9 cellular contexts compared by ENCODE assay signal in genomic region chr14:104973215-104974145, GRCh38. TPM values are rescaled to one million over a fixed set of nuclear protein-coding genes. Genes with fewer than 3 reads are reported as not detected.
DNase-seq lines count a peak whose midpoint lies in the region; ATAC-seq, FAIRE-seq and TF ChIP-seq lines count a peak whose summit lies in the region.
"Had no signal": no experiment of that assay in that cellular context is flagged by ENCODE, and none has a peak within 500 bp of the region (broad histone marks: within the 10 kb centered on the region; RNA-seq: fewer than 3 reads in every experiment).

No MANE protein-coding gene starts in this region.

- FAIRE-seq in GM19239 (lab: Jason Lieb, UNC) = no peak
- FAIRE-seq: TTC549 had no signal

- ATAC-seq in HG03432 (IDR thresholded peaks at IDR 0.05; ENCODE audit: unreplicated experiment) = no peak

- TF ChIP-seq CTCF in AG09319 (IDR thresholded peaks at IDR 0.05; ENCODE audit: low read depth, low read length) = no peak
- no peak for TF ChIP-seq CTCF in epithelial cell of proximal tubule (conservative IDR thresholded peaks at IDR 0.05; ENCODE audit: low read depth, low read length)

- peak; percentile 77 for DNase-seq in AG09319 (ENCODE audit: extremely low read depth, low read depth)
- DNase-seq in NCI-H226 = peak; percentile 99
- DNase-seq in epithelial cell of proximal tubule (ENCODE audit: low read depth) = peak; percentile 79
- DNase-seq in myocyte (ENCODE audit: low read depth) = peak; percentile 98
- no peak for DNase-seq in SHP77 (lab: John Stamatoyannopoulos, UW)
- no peak for DNase-seq in GM19239 (ENCODE audit: insufficient read length, low spot score)
- no peak for DNase-seq in germinal center (ENCODE audit: low spot score)

- H3K4me3 ChIP-seq in epithelial cell of proximal tubule (ENCODE audit: low read depth, low read length) = peak overlapping the region; percentile 21

RNA-seq across cellular contexts. Expression of gene AHNAK2, which starts 4.7 kb away (rescaled TPM):
- total RNA-seq in epithelial cell of proximal tubule (16.6 and 20.8 TPM in 2 replicates), myocyte (150 and 229 TPM in 2 replicates)
- polyA plus RNA-seq in myocyte (2012) = 151 TPM

RNA-seq across cellular contexts. Expression of gene CLBA1, which starts 12.1 kb away (rescaled TPM):
- total RNA-seq in epithelial cell of proximal tubule (4.5 and 5.0 TPM in 2 replicates), myocyte (10.6 and 13.2 TPM in 2 replicates)
- polyA plus RNA-seq in myocyte (2012) = 14.0 TPM

RNA-seq across cellular contexts. Expression of gene CDCA4, which starts 47.4 kb away (rescaled TPM):
- total RNA-seq in epithelial cell of proximal tubule (46.9 and 78.7 TPM in 2 replicates), myocyte (12.9 and 15.9 TPM in 2 replicates)
- 14.0 TPM for polyA plus RNA-seq in myocyte (2012)

RNA-seq across cellular contexts. Expression of gene PLD4, which starts 48.8 kb away (rescaled TPM):
- total RNA-seq in epithelial cell of proximal tubule = not detected in 2 replicates
- 0.10 TPM in 1 of 2 replicates, not detected in the other for total RNA-seq in myocyte
- 0.19 TPM for polyA plus RNA-seq in myocyte (2012)

Comparison
In these comparisons a context has a peak if more than half of its experiments do, and no peak if none do; other contexts are left out.
1. DNase-seq: peak in AG09319 (single experiment), NCI-H226 (single experiment), epithelial cell of proximal tubule (single experiment) and myocyte (single experiment); none in SHP77 (0 of 2), GM19239 (single experiment) and germinal center (single experiment).